In the genomic region with DNA sequence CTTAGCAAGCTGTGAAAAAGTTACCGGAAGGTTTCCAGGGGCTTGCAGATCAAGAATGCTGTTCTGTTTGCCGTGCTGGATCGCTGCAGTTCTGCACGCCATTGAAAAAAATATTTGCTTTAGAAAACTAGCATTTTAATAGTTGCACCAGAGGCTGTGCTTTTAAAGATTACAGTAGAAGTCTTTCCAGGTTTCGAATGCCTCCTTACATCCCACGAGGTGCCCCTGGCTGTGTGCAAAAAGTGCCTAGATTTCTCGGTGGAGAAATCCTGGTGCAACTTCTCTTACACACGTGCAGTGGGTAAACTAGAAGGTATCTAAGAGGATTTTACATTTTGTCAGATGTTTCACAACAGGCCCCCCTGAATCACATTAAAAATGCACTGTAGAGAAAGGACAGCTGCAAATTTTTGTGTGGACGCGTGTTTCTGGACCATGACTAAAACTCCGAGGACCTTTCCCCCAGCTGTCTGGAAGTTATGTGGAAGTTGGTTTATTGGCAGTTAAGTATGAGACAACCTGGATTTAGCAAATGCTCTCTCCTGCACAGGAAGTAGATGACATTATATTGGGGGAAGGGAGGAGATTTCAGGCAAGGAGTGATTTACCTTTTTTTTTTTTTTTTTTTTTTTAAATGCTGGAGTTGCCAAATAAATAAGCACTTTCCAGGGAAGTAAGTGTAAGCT, we compare ENCODE assay signal across 9 cellular contexts. TPM values are rescaled to one million over a fixed set of nuclear protein-coding genes. Genes with fewer than 3 reads are reported as not detected.
A peak's percentile ranks its signal among the peaks of the same experiment; 100 is the strongest.
DNase-seq lines count a peak whose midpoint lies in the region; ATAC-seq, FAIRE-seq and TF ChIP-seq lines count a peak whose summit lies in the region.
"Had no signal": no experiment of that assay in that cellular context is flagged by ENCODE, and none has a peak within 500 bp of the region (broad histone marks: within the 10 kb centered on the region; RNA-seq: fewer than 3 reads in every experiment).

No MANE protein-coding gene starts in this region.

- FAIRE-seq in bronchial epithelial cell (lab: Jason Lieb, UNC) (no peak), HepG2 (lab: Jason Lieb, UNC) (no peak), urothelium cell line (lab: Jason Lieb, UNC) (no peak)

- peak overlapping the region; percentile 24 for H3K4me3 ChIP-seq in bronchial epithelial cell (ENCODE audit: low read depth, low read length)
- peak overlapping the region; percentile 16 to 95 (median 17); a peak in 4 of 6 replicates for H3K4me3 ChIP-seq in HepG2 (replicated peaks in 1 of 3; ENCODE audit: insufficient read depth in 1 of 3, low read depth in 2 of 3, low read length in 3 of 3)

- in situ Hi-C loops in HepG2 (cut with HindIII; ENCODE audit: extremely low pct_ligation_motif_present, low pct_unique_long_range_greater_than_20kb) = loop anchor here (10.0 kb wide), 1 partner anchor 391 kb away; no protein-coding TSS in a partner anchor

- H3K9ac ChIP-seq in HepG2 (ENCODE audit: insufficient read depth, low read depth, low read length) = peak overlapping the region; percentile 39; the same call in 1 of the 2 replicates

- H3K4me3 Mint-ChIP-seq in type B pancreatic cell = peak overlapping the region; percentile 84
- H3K4me3 Mint-ChIP-seq: activated naive CD8-positive, alpha-beta T cell treated with anti-CD3 and anti-CD28 coated beads, Interleukin-2, amount 50 U/mL, for 24 hours had no signal

- H3K79me2 ChIP-seq in HepG2 (ENCODE audit: insufficient read depth, low read length) = peaks cover 92% of the 10 kb centered on the region

- H3K9me3 ChIP-seq in HepG2 (ENCODE audit: low read length) = no peaks in the 10 kb centered on the region

- peaks cover 63% of the 10 kb centered on the region for H3K4me1 ChIP-seq in HepG2 (ENCODE audit: insufficient read depth, low read length)

- peaks cover 3% of the 10 kb centered on the region for H3K27me3 Mint-ChIP-seq in type B pancreatic cell

- H3K4me1 Mint-ChIP-seq in type B pancreatic cell (ENCODE audit: unreplicated experiment) = peaks cover 72% of the 10 kb centered on the region

- TF ChIP-seq RAD21 in HepG2 (CRISPR knock-in tag; IDR thresholded peaks at IDR 0.05) = no peak

- ATAC-seq in HepG2 = no peak
- ATAC-seq in GM21786 (IDR thresholded peaks at IDR 0.05; ENCODE audit: unreplicated experiment) = no peak
- ATAC-seq: activated naive CD8-positive, alpha-beta T cell treated with anti-CD3 and anti-CD28 coated beads, Interleukin-2, amount 50 U/mL, for 24 hours had no signal

- H3K36me3 ChIP-seq in bronchial epithelial cell (ENCODE audit: control insufficient read depth, insufficient read depth, low read length) (no peaks in the 10 kb centered on the region), HepG2 (replicated peaks in 1 of 2; ENCODE audit: control insufficient read depth in 1 of 2, insufficient read depth in 2 of 2, low read length in 2 of 2) (peaks cover 5 to 26% of the 10 kb centered on the region in 2 experiments)

- DNase-seq in HT1080 (ENCODE audit: low read depth) = peak; percentile 77
- peak; percentile 60 for DNase-seq in bronchial epithelial cell (ENCODE audit: low read depth)
- DNase-seq in HepG2 (ENCODE audit: low spot score) = no peak
- peak; percentile 31 for DNase-seq in type B pancreatic cell (ENCODE audit: extremely low spot score, unreplicated experiment)
- DNase-seq in urothelium cell line (ENCODE audit: low spot score) = no peak
- no peak for DNase-seq in stimulated activated naive CD4-positive, alpha-beta T cell treated with Interleukin-2 at 50 U/mL for 16 hours (lab: John Stamatoyannopoulos, UW)
- DNase-seq: activated naive CD8-positive, alpha-beta T cell treated with anti-CD3 and anti-CD28 coated beads, Interleukin-2, amount 50 U/mL, for 24 hours; stimulated activated CD4-positive, alpha-beta T cell treated with anti-CD3 and anti-CD28 coated beads, Interleukin-4, amount 100 ng/mL, for 24 hours had no signal

- WGBS in HepG2 (ENCODE audit: low lambda C conversion rate) = 53% methylated on average over 11 of the region's 11 CpGs

- H3K36me3 Mint-ChIP-seq in type B pancreatic cell = peaks cover 17% of the 10 kb centered on the region

- no TSS peak for BruUV-seq in HepG2 (replicated peaks; lab: Mats Ljungman, UMichigan)

- H3K27me3 ChIP-seq in bronchial epithelial cell (ENCODE audit: control insufficient read depth, insufficient read depth, low read length) (no peaks in the 10 kb centered on the region), HepG2 (ENCODE audit: control insufficient read depth in 1 of 2, insufficient read depth in 2 of 2, low read length in 2 of 2) (no peaks in the 10 kb centered on the region; a peak in 1 of 5 replicates)

- TF ChIP-seq CTCF in bronchial epithelial cell (IDR thresholded peaks at IDR 0.05; ENCODE audit: insufficient read depth, low read length, severe bottlenecking) = no peak
- no peak for TF ChIP-seq CTCF in HepG2 (CRISPR knock-in tag; IDR thresholded peaks at IDR 0.05)
- no peak for TF ChIP-seq CTCF in type B pancreatic cell (conservative IDR thresholded peaks at IDR 0.05)

- TF ChIP-seq EP300 in HepG2 (IDR thresholded peaks at IDR 0.05; ENCODE audit: low read depth in 2 of 2, low read length in 2 of 2) = no peak
- TF ChIP-seq EP300 in HepG2 (CRISPR knock-in tag; IDR thresholded peaks at IDR 0.05; ENCODE audit: borderline replicate concordance) = no peak

- no peaks in the 10 kb centered on the region for H3K9me3 Mint-ChIP-seq in type B pancreatic cell
- H3K9me3 Mint-ChIP-seq: activated naive CD8-positive, alpha-beta T cell treated with anti-CD3 and anti-CD28 coated beads, Interleukin-2, amount 50 U/mL, for 24 hours had no signal

- peaks cover 41% of the 10 kb centered on the region for H4K20me1 ChIP-seq in HepG2 (ENCODE audit: insufficient read depth, low read length)

- intact Hi-C loops in HepG2 (cut with micrococcal nuclease; ENCODE audit: unreplicated experiment) = loop anchor here (10.0 kb wide), 1 partner anchor 109 kb away; no protein-coding TSS in a partner anchor

- CTCF ChIA-PET in HepG2 (lab: Yijun Ruan, JAX; ENCODE audit: low intra/inter-chr PET ratio, low total read pairs) = no interaction called here

- peak overlapping the region; percentile 95 for H3K4me2 ChIP-seq in HepG2 (ENCODE audit: low read depth, low read length)

- H3K27ac ChIP-seq in HepG2 (ENCODE audit: extremely low read length, insufficient read depth, low read length) = peak overlapping the region; percentile 5

- peak overlapping the region; percentile 71 for H3K27ac Mint-ChIP-seq in type B pancreatic cell
- H3K27ac Mint-ChIP-seq: activated naive CD8-positive, alpha-beta T cell treated with anti-CD3 and anti-CD28 coated beads, Interleukin-2, amount 50 U/mL, for 24 hours had no signal

- no peak overlapping the region for H2AFZ ChIP-seq in HepG2 (ENCODE audit: low read length)

- no peak for TF ChIP-seq POLR2A in HepG2 (IDR thresholded peaks at IDR 0.05; ENCODE audit: insufficient read depth in 1 of 2, low read depth in 2 of 2, low read length in 2 of 2)

- POLR2A ChIA-PET in HepG2 (lab: Yijun Ruan, JAX) = no interaction called here

TF ChIP-seq in HepG2, 621 proteins besides CTCF, POLR2A, EP300 and RAD21 (continues in another document):
- TF ChIP-seq, protein P1, sequence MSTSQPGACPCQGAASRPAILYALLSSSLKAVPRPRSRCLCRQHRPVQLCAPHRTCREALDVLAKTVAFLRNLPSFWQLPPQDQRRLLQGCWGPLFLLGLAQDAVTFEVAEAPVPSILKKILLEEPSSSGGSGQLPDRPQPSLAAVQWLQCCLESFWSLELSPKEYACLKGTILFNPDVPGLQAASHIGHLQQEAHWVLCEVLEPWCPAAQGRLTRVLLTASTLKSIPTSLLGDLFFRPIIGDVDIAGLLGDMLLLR (CRISPR knock-in tag; IDR thresholded peaks at IDR 0.05) = no peak
- TF ChIP-seq SAP130 (CRISPR knock-in tag; IDR thresholded peaks at IDR 0.05; ENCODE audit: low read depth) (0 out of 2 replicates have a peak, but pooled peaks have one; percentile 7), ADNP (CRISPR knock-in tag; IDR thresholded peaks at IDR 0.05) (no peak)

RNA-seq across cellular contexts. Expression of gene TCF7L2, which starts 5.8 kb away (rescaled TPM):
- total RNA-seq in HT1080 (2014; rRNA removed; shearing (Covaris generic)) = 3.3 and 9.6 TPM in 2 replicates
- polyA plus RNA-seq in HT1080 (2015; cell fraction: cytosol; rRNA removed) = 14.8 and 18.4 TPM in 2 replicates
- polyA plus RNA-seq in HT1080 (2015; cell fraction: nucleus; rRNA removed) = 38.0 and 40.4 TPM in 2 replicates
- total RNA-seq in bronchial epithelial cell (1.1 and 1.2 TPM in 2 replicates), HepG2 (2016; rRNA removed; fragmentation: Illumina TruSeq; extraction: Trizol) (3.5 and 3.9 TPM in 2 replicates), type B pancreatic cell (ENCODE audit: low replicate concordance) (25.1 and 39.7 TPM in 2 replicates)
- total RNA-seq in HepG2 (2016; cell fraction: cytosol; rRNA removed; fragmentation: Illumina TruSeq; extraction: Trizol; ENCODE audit: low read depth) = 0.79 and 0.81 TPM in 2 replicates
- total RNA-seq in HepG2 (2016; cell fraction: insoluble cytoplasmic fraction; rRNA removed; fragmentation: Illumina TruSeq; extraction: Trizol) = 2.8 and 2.9 TPM in 2 replicates
- 2.6 and 2.9 TPM in 2 replicates for total RNA-seq in HepG2 (2016; cell fraction: membrane; rRNA removed; fragmentation: Illumina TruSeq; extraction: Trizol)
- total RNA-seq in HepG2 (2016; cell fraction: nucleus; rRNA removed; fragmentation: Illumina TruSeq; extraction: Trizol) = 16.4 and 18.5 TPM in 2 replicates
- 13.7 and 14.5 TPM in 2 replicates for polyA plus RNA-seq in HepG2 (2011; rRNA removed)
- 3.7 and 4.1 TPM in 2 replicates for polyA plus RNA-seq in HepG2 (2011; cell fraction: cytosol; rRNA removed)
- 43.1 and 52.5 TPM in 2 replicates for polyA plus RNA-seq in HepG2 (2011; cell fraction: nucleus; rRNA removed)
- polyA plus RNA-seq in HepG2 (2012) = 20.4 and 29.8 TPM in 2 replicates
- polyA plus RNA-seq in HepG2 (2016; cell fraction: cytosol; fragmentation: Illumina TruSeq; extraction: Trizol; ENCODE audit: low read depth) = 0.61 and 0.64 TPM in 2 replicates
- polyA plus RNA-seq in HepG2 (2016; cell fraction: insoluble cytoplasmic fraction; fragmentation: Illumina TruSeq; extraction: Trizol; ENCODE audit: low read depth) = 8.5 and 14.1 TPM in 2 replicates
- 2.6 and 3.5 TPM in 2 replicates for polyA plus RNA-seq in HepG2 (2016; cell fraction: membrane; fragmentation: Illumina TruSeq; extraction: Trizol; ENCODE audit: low read depth)
- 25.0 and 27.3 TPM in 2 replicates for polyA plus RNA-seq in HepG2 (2016; cell fraction: nucleus; fragmentation: Illumina TruSeq; extraction: Trizol; ENCODE audit: insufficient read depth, low read depth)
- 13.5 and 39.4 TPM in 2 replicates for polyA minus RNA-seq in HepG2 (2011; rRNA and poly(A)+ RNA removed; ENCODE audit: low replicate concordance)
- 13.6 and 18.3 TPM in 2 replicates for polyA minus RNA-seq in HepG2 (2011; cell fraction: cytosol; rRNA and poly(A)+ RNA removed)
- 74.9 and 75.2 TPM in 2 replicates for polyA minus RNA-seq in HepG2 (2011; cell fraction: nucleus; rRNA and poly(A)+ RNA removed)

Comparison
In these comparisons a context has a peak if more than half of its experiments do, and no peak if none do; other contexts are left out.
1. DNase-seq: peak in HT1080 (single experiment), bronchial epithelial cell (single experiment) and type B pancreatic cell (single experiment); none in HepG2 (single experiment), urothelium cell line (single experiment) and stimulated activated naive CD4-positive, alpha-beta T cell treated with Interleukin-2 at 50 U/mL for 16 hours (single experiment).